ENCODE assay signal across 8 cellular contexts in the genomic region with DNA sequence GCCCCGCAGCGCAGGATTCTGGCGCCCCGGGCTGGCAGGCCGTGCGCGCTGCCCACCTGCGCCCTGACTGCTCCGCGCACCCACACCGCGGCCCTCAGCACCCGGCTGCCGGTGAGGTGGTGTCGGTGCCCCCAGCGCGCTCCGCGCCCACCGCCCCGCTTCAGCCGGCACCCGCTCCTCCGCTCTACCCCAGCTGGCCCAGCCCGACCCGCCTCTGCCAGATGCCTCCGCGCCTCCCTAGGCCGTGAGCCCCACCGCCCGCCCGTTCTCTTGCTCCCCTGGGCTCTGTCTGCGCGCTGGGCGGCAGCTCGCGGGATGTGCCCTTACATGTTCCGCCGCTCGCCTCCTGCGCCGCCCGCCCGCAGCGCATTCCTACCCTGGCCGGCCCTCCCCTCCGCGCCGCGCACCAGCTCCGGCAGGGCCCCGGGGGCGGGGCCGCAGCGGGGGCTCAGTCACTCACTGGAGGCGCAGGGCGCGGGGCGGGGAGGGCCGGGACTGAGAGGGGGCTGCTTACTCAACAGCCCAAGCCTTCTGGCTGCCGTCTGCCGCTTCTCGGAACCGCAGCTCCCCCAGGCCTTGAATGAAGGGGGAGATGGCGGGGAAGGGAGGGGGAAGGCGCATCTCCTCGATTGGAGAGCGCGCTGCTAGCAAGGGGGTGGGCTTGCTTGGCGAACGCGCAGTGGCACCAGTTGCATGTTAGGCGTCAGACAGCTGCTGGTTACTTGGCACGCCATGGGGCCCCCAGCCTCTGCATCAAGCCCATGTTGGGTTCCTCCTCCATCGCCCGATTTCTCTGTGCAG.
A peak's percentile ranks its signal among the peaks of the same experiment; 100 is the strongest.
DNase-seq lines count a peak whose midpoint lies in the region; TF ChIP-seq lines count a peak whose summit lies in the region.

A gene (minus strand): TSS at position 345 of the 801 bp plus-strand sequence. CDS start 402 bp downstream, outside the sequence.

- H3K9me3 ChIP-seq in HEK293 (ENCODE audit: control insufficient read depth, insufficient read depth, low read depth, low read length), result no peaks in the 10 kb centered on the region

- no peaks in the 10 kb centered on the region for H3K27me3 ChIP-seq in layer of hippocampus (ENCODE audit: control insufficient read depth, insufficient read depth, low read length)

- no peaks in the 10 kb centered on the region; the same call in 1 of the 2 replicates for H3K4me1 ChIP-seq in HEK293 (ENCODE audit: control insufficient read depth, insufficient read depth, low read length)

- DNase-seq in NCI-H1105 (lab: John Stamatoyannopoulos, UW), result peak; percentile 87
- DNase-seq in UCSD-AML1 (lab: John Stamatoyannopoulos, UW; ENCODE audit: unreplicated experiment), result peak; percentile 74
- DNase-seq in dedifferentiated amniotic fluid mesenchymal stem cell (ENCODE audit: extremely low spot score), result peak; percentile 80
- DNase-seq in stimulated activated CD4-positive, alpha-beta T cell treated with anti-CD3 and anti-CD28 coated beads, Interleukin-2, amount 100 ng/mL, for 24 hours, result peak; percentile 48 to 55
- DNase-seq in NAMALWA (ENCODE audit: low spot score), result no peak

- H3K27ac ChIP-seq in HEK293 (ENCODE audit: extremely low read depth, low read depth, low read length) (peak within 1 kb of the TSS; percentile 99), layer of hippocampus (ENCODE audit: low read depth, low read length) (peak within 1 kb of the TSS; percentile 94)

- peaks cover 3 to 40% of the 10 kb centered on the region in 2 experiments; a peak in 2 of 3 replicates for H3K36me3 ChIP-seq in HEK293 (ENCODE audit: control insufficient read depth in 2 of 2, insufficient read depth in 1 of 2, low read length in 2 of 2)

- H3K4me3 ChIP-seq in GM12875 (ENCODE audit: low read depth, low read length) (peak within 1 kb of the TSS; percentile 49), HEK293 (ENCODE audit: low read depth, low read length) (peak within 1 kb of the TSS; percentile 71)

- TF ChIP-seq CTCF in GM12875 (IDR thresholded peaks at IDR 0.05; ENCODE audit: borderline replicate concordance, insufficient read depth, low read depth, low read length), result no peak
- no peak for TF ChIP-seq CTCF in HEK293 (tag by site-specific recombination; IDR thresholded peaks at IDR 0.05)

- CTCF ChIA-PET in HEK293 (lab: Yijun Ruan, JAX), result interaction anchor here (0.6 to 6.3 kb wide), 8 partner anchors 12 to 630 kb away, joined by 3 to 44 read pairs (median 4); no protein-coding TSS in a partner anchor

- POLR2A ChIA-PET in HEK293 (lab: Yijun Ruan, JAX), result interaction anchor here (0.5 to 3.8 kb wide), 20 partner anchors 8 to 330 kb away, joined by 3 to 24 read pairs (median 4); a partner anchor contains a TSS

TF ChIP-seq in HEK293, 187 proteins besides CTCF, POLR2A, EP300 and RAD21 (continues in another document):
- TF ChIP-seq ZNF610 (tag by site-specific recombination; IDR thresholded peaks at IDR 0.05; ENCODE audit: borderline replicate concordance) (peak; percentile 90; the same call in 1 of the 2 replicates), ZNF624 (tag by site-specific recombination; IDR thresholded peaks at IDR 0.05) (no peak), SCRT2 (tag by site-specific recombination; IDR thresholded peaks at IDR 0.05) (peak; percentile 99), ZNF660 (tag by site-specific recombination; IDR thresholded peaks at IDR 0.05) (peak; percentile 97), HOXD13 (CRISPR knock-in tag; IDR thresholded peaks at IDR 0.05; ENCODE audit: borderline replicate concordance) (no peak), ZNF501 (tag by site-specific recombination; IDR thresholded peaks at IDR 0.05) (0 out of 2 replicates have a peak, but pooled peaks have one; percentile 19), ZNF629 (tag by site-specific recombination; IDR thresholded peaks at IDR 0.05) (peak; percentile 18; the same call in 1 of the 2 replicates), ZEB2 (tag by site-specific recombination; IDR thresholded peaks at IDR 0.05) (peak; percentile 59; the same call in 1 of the 2 replicates), ZNF561 (tag by site-specific recombination; IDR thresholded peaks at IDR 0.05; ENCODE audit: borderline replicate concordance) (peak; percentile 97), ZSCAN30 (tag by site-specific recombination; IDR thresholded peaks at IDR 0.05) (peak; percentile 93), ZFP3 (tag by site-specific recombination; IDR thresholded peaks at IDR 0.05; ENCODE audit: low read depth) (no peak), KLF10 (tag by site-specific recombination; IDR thresholded peaks at IDR 0.05) (peak; percentile 91), ZNF37A (tag by site-specific recombination; IDR thresholded peaks at IDR 0.05) (no peak), OSR2 (tag by site-specific recombination; IDR thresholded peaks at IDR 0.05) (0 out of 2 replicates have a peak, but pooled peaks have one; percentile 40), ZBTB17 (tag by site-specific recombination; IDR thresholded peaks at IDR 0.05) (peak; percentile 50), ZNF24 (tag by site-specific recombination; IDR thresholded peaks at IDR 0.05) (0 out of 2 replicates have a peak, but pooled peaks have one; percentile 5), GLIS2 (tag by site-specific recombination; IDR thresholded peaks at IDR 0.05) (peak; percentile 91), RBAK (tag by site-specific recombination; IDR thresholded peaks at IDR 0.05) (no peak)
- TF ChIP-seq, protein P1, sequence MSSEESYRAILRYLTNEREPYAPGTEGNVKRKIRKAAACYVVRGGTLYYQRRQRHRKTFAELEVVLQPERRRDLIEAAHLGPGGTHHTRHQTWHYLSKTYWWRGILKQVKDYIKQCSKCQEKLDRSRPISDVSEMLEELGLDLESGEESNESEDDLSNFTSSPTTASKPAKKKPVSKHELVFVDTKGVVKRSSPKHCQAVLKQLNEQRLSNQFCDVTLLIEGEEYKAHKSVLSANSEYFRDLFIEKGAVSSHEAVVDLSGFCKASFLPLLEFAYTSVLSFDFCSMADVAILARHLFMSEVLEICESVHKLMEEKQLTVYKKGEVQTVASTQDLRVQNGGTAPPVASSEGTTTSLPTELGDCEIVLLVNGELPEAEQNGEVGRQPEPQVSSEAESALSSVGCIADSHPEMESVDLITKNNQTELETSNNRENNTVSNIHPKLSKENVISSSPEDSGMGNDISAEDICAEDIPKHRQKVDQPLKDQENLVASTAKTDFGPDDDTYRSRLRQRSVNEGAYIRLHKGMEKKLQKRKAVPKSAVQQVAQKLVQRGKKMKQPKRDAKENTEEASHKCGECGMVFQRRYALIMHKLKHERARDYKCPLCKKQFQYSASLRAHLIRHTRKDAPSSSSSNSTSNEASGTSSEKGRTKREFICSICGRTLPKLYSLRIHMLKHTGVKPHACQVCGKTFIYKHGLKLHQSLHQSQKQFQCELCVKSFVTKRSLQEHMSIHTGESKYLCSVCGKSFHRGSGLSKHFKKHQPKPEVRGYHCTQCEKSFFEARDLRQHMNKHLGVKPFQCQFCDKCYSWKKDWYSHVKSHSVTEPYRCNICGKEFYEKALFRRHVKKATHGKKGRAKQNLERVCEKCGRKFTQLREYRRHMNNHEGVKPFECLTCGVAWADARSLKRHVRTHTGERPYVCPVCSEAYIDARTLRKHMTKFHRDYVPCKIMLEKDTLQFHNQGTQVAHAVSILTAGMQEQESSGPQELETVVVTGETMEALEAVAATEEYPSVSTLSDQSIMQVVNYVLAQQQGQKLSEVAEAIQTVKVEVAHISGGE (tag by site-specific recombination; conservative IDR thresholded peaks at IDR 0.05; ENCODE audit: low read depth), result 0 out of 2 replicates have a peak, but pooled peaks have one; percentile 24
- TF ChIP-seq, protein P2, sequence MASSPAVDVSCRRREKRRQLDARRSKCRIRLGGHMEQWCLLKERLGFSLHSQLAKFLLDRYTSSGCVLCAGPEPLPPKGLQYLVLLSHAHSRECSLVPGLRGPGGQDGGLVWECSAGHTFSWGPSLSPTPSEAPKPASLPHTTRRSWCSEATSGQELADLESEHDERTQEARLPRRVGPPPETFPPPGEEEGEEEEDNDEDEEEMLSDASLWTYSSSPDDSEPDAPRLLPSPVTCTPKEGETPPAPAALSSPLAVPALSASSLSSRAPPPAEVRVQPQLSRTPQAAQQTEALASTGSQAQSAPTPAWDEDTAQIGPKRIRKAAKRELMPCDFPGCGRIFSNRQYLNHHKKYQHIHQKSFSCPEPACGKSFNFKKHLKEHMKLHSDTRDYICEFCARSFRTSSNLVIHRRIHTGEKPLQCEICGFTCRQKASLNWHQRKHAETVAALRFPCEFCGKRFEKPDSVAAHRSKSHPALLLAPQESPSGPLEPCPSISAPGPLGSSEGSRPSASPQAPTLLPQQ (tag by site-specific recombination; IDR thresholded peaks at IDR 0.05), result peak; percentile 75; the same call in 1 of the 2 replicates
- TF ChIP-seq, protein P3, sequence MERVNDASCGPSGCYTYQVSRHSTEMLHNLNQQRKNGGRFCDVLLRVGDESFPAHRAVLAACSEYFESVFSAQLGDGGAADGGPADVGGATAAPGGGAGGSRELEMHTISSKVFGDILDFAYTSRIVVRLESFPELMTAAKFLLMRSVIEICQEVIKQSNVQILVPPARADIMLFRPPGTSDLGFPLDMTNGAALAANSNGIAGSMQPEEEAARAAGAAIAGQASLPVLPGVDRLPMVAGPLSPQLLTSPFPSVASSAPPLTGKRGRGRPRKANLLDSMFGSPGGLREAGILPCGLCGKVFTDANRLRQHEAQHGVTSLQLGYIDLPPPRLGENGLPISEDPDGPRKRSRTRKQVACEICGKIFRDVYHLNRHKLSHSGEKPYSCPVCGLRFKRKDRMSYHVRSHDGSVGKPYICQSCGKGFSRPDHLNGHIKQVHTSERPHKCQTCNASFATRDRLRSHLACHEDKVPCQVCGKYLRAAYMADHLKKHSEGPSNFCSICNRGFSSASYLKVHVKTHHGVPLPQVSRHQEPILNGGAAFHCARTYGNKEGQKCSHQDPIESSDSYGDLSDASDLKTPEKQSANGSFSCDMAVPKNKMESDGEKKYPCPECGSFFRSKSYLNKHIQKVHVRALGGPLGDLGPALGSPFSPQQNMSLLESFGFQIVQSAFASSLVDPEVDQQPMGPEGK (tag by site-specific recombination; IDR thresholded peaks at IDR 0.05), result peak; percentile 92
- TF ChIP-seq, protein P4, sequence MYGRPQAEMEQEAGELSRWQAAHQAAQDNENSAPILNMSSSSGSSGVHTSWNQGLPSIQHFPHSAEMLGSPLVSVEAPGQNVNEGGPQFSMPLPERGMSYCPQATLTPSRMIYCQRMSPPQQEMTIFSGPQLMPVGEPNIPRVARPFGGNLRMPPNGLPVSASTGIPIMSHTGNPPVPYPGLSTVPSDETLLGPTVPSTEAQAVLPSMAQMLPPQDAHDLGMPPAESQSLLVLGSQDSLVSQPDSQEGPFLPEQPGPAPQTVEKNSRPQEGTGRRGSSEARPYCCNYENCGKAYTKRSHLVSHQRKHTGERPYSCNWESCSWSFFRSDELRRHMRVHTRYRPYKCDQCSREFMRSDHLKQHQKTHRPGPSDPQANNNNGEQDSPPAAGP (tag by site-specific recombination; IDR thresholded peaks at IDR 0.05), result peak; percentile 78
